26 cellular contexts compared by ENCODE assay signal in genomic region chr4:54662123-54662522, GRCh38. TPM values are rescaled to one million over a fixed set of nuclear protein-coding genes. Genes with fewer than 3 reads are reported as not detected.
DNase-seq lines count a peak whose midpoint lies in the region; ATAC-seq, FAIRE-seq and TF ChIP-seq lines count a peak whose summit lies in the region.
"Had no signal": no experiment of that assay in that cellular context is flagged by ENCODE, and none has a peak within 500 bp of the region (broad histone marks: within the 10 kb centered on the region; RNA-seq: fewer than 3 reads in every experiment).

No MANE protein-coding gene starts in this region.

- intact Hi-C loops in K562 (cut with micrococcal nuclease), result no loop called here

- CTCF ChIA-PET in AG04449 (lab: Yijun Ruan, JAX), result interaction anchor here (1.4 to 6.0 kb wide), 2 partner anchors 298 to 340 kb away, joined by 4 to 44 read pairs; no protein-coding TSS in a partner anchor
- CTCF ChIA-PET in K562 (lab: Yijun Ruan, JAX; ENCODE audit: low intra/inter-chr PET ratio), result no interaction called here
- CTCF ChIA-PET in GM10248 (lab: Yijun Ruan, JAX), result interaction anchor here (1.7 to 3.2 kb wide), 2 partner anchors 20 to 26 kb away, joined by 4 to 11 read pairs; no protein-coding TSS in a partner anchor
- CTCF ChIA-PET in activated CD4-positive, alpha-beta memory T cell treated with anti-CD3 and anti-CD28 coated beads, Interleukin-2, amount 10 ng/mL, durations not matched to agents 7 days and 5 days (lab: Charles Lee), result no interaction called here

- TF ChIP-seq CTCF in AG04449 (IDR thresholded peaks at IDR 0.05; ENCODE audit: insufficient read depth, low read length, missing control alignments), result no peak
- no peak for TF ChIP-seq CTCF in HFFc6 (IDR thresholded peaks at IDR 0.05)
- no peak for TF ChIP-seq CTCF in K562 (IDR thresholded peaks at IDR 0.05 in 2 of 3, conservative IDR thresholded peaks at IDR 0.05 in 1 of 3; ENCODE audit: insufficient read depth in 2 of 3, low read depth in 1 of 3, low read length in 3 of 3)
- TF ChIP-seq CTCF in keratinocyte (optimal IDR thresholded peaks at IDR 0.05 in 1 of 3, IDR thresholded peaks at IDR 0.05 in 1 of 3, conservative IDR thresholded peaks at IDR 0.05 in 1 of 3; ENCODE audit: extremely low read depth in 1 of 3, insufficient read depth in 2 of 3, low read length in 3 of 3), result no peak
- no peak for TF ChIP-seq CTCF in GM10248 (IDR thresholded peaks at IDR 0.05; ENCODE audit: control extremely low read depth, extremely low read depth, low read depth, missing control alignments)
- TF ChIP-seq CTCF in Peyer's patch (IDR thresholded peaks at IDR 0.05), result no peak

- H3K79me2 ChIP-seq in K562 (ENCODE audit: control insufficient read depth, insufficient read depth, low read length), result no peaks in the 10 kb centered on the region
- no peaks in the 10 kb centered on the region for H3K79me2 ChIP-seq in keratinocyte (ENCODE audit: control insufficient read depth, insufficient read depth, low read length)

- H3K9me3 Mint-ChIP-seq in HFFc6, result no peaks in the 10 kb centered on the region
- no peaks in the 10 kb centered on the region for H3K9me3 Mint-ChIP-seq in activated CD4-positive, alpha-beta memory T cell treated with anti-CD3 and anti-CD28 coated beads, Interleukin-2, amount 10 ng/mL, durations not matched to agents 7 days and 5 days

- H3K4me1 ChIP-seq in K562 (replicated peaks in 1 of 2; ENCODE audit: control insufficient read depth in 2 of 2, insufficient read depth in 2 of 2, low read length in 2 of 2), result peaks cover 5 to 21% of the 10 kb centered on the region in 2 experiments; a peak in 3 of 5 replicates
- peaks cover 37% of the 10 kb centered on the region for H3K4me1 ChIP-seq in keratinocyte (ENCODE audit: control insufficient read depth, extremely low read depth, insufficient read depth, low read length)
- H3K4me1 ChIP-seq in Peyer's patch, result peaks cover 0 to 24% (median 3%) of the 10 kb centered on the region in 4 donors

- DNase-seq in AG04449 (ENCODE audit: low read depth, low spot score), result no peak
- no peak for DNase-seq in HFFc6
- DNase-seq in K562 (ENCODE audit: extremely low read depth in 1 of 4, low spot score in 3 of 4), result no peak
- no peak for DNase-seq in keratinocyte (ENCODE audit: low read depth, low spot score)
- no peak for DNase-seq in GM10248 (ENCODE audit: extremely low spot score)
- DNase-seq in activated CD4-positive, alpha-beta memory T cell treated with anti-CD3 and anti-CD28 coated beads, Interleukin-2, amount 10 ng/mL, durations not matched to agents 7 days and 5 days, result no peak
- DNase-seq in Peyer's patch, result no peak
- no peak for DNase-seq in T-helper 1 cell
- DNase-seq: CD8-positive, alpha-beta memory T cell; DMS79 treated with DMSO at 0.1 percent for 48 hours; GF-D8; KG1; NCI-H2029; NCI-H446 treated with DMSO at 0.1 percent for 48 hours; NCI-H526; NCI-H82; NK-92 treated with Interleukin-12 subunit alpha and Interleukin-12 subunit beta, amount 100 ng/mL, for 24 hours; RPMI8226; SHP77; SW 1271 had no signal

- peaks cover 14% of the 10 kb centered on the region for H3K27me3 Mint-ChIP-seq in HFFc6 (ENCODE audit: insufficient read depth)
- peaks cover 45% of the 10 kb centered on the region for H3K27me3 Mint-ChIP-seq in activated CD4-positive, alpha-beta memory T cell treated with anti-CD3 and anti-CD28 coated beads, Interleukin-2, amount 10 ng/mL, durations not matched to agents 7 days and 5 days

- H3K4me3 Mint-ChIP-seq in HFFc6, result no peak overlapping the region
- no peak overlapping the region for H3K4me3 Mint-ChIP-seq in activated CD4-positive, alpha-beta memory T cell treated with anti-CD3 and anti-CD28 coated beads, Interleukin-2, amount 10 ng/mL, durations not matched to agents 7 days and 5 days
- H3K4me3 Mint-ChIP-seq: CD8-positive, alpha-beta memory T cell had no signal

- FAIRE-seq in K562 (lab: Jason Lieb, UNC) (no peak), keratinocyte (lab: Jason Lieb, UNC) (peak; percentile 67)
- FAIRE-seq: GM12892, HTR-8/SVneo had no signal

- H3K9ac ChIP-seq in K562 (ENCODE audit: insufficient read depth in 1 of 2, low read depth in 2 of 2, low read length in 2 of 2) (no peak overlapping the region), keratinocyte (ENCODE audit: control insufficient read depth, extremely low read depth, insufficient read depth, low read length) (no peak overlapping the region)

- POLR2A ChIA-PET in AG04449 (lab: Yijun Ruan, JAX) (interaction anchor here (0.8 to 1.4 kb wide), 6 partner anchors 26 to 298 kb away, joined by 3 to 6 read pairs (median 4); no protein-coding TSS in a partner anchor), K562 (lab: Yijun Ruan, JAX) (no interaction called here), GM10248 (lab: Yijun Ruan, JAX) (no interaction called here)
- POLR2A ChIA-PET in activated CD4-positive, alpha-beta memory T cell treated with anti-CD3 and anti-CD28 coated beads, Interleukin-2, amount 10 ng/mL, durations not matched to agents 7 days and 5 days (lab: Charles Lee), result no interaction called here

- H2AFZ ChIP-seq in K562 (ENCODE audit: low read depth, low read length) (no peak overlapping the region), keratinocyte (ENCODE audit: control insufficient read depth, low read length) (no peak overlapping the region)
- H2AFZ ChIP-seq: PC-9 had no signal

- H3K27me3 ChIP-seq in K562 (ENCODE audit: control insufficient read depth in 2 of 2, insufficient read depth in 2 of 2, low read length in 2 of 2) (peaks cover 0 to 18% of the 10 kb centered on the region in 2 experiments; a peak in 4 of 5 replicates), keratinocyte (ENCODE audit: control insufficient read depth, extremely low read depth, insufficient read depth, low read length) (peaks cover 29% of the 10 kb centered on the region), Peyer's patch (peaks cover 0 to 14% of the 10 kb centered on the region in 2 donors)

- no peak for ATAC-seq in K562
- ATAC-seq: HCT116 had no signal

- TF ChIP-seq RAD21 in K562 (CRISPR knock-in tag; conservative IDR thresholded peaks at IDR 0.05 in 1 of 2, IDR thresholded peaks at IDR 0.05 in 1 of 2), result no peak

- H3K9me1 ChIP-seq in K562 (ENCODE audit: control insufficient read depth, insufficient read depth, low read length) (no peaks in the 10 kb centered on the region), keratinocyte (ENCODE audit: control insufficient read depth, extremely low read depth, insufficient read depth, low read length) (no peaks in the 10 kb centered on the region)

- H3K4me1 Mint-ChIP-seq in HFFc6 (ENCODE audit: low read depth), result peaks cover 39% of the 10 kb centered on the region
- H3K4me1 Mint-ChIP-seq in activated CD4-positive, alpha-beta memory T cell treated with anti-CD3 and anti-CD28 coated beads, Interleukin-2, amount 10 ng/mL, durations not matched to agents 7 days and 5 days, result peaks cover 12% of the 10 kb centered on the region

- WGBS in K562 (ENCODE audit: insufficient coverage, low coverage, missing lambda C conversion rate), result 44% methylated on average over 3 of the region's 3 CpGs

- 0 out of 2 replicates have a peak overlapping the region, but pooled peaks have one; percentile 2 for H3K4me3 ChIP-seq in AG04449 (ENCODE audit: low read depth, low read length)
- H3K4me3 ChIP-seq in K562, result no peak overlapping the region
- H3K4me3 ChIP-seq in keratinocyte (ENCODE audit: control insufficient read depth in 2 of 3, extremely low read depth in 1 of 3, insufficient read depth in 2 of 3, low read depth in 1 of 3, low read length in 3 of 3), result no peak overlapping the region
- H3K4me3 ChIP-seq in Peyer's patch, result no peak overlapping the region
- H3K4me3 ChIP-seq: MG63, PC-9 had no signal

- TF ChIP-seq EP300 in K562 (IDR thresholded peaks at IDR 0.05; ENCODE audit: low read length), result no peak

- BruUV-seq in K562 (replicated peaks; lab: Mats Ljungman, UMichigan), result no TSS peak

- no peaks in the 10 kb centered on the region for H4K20me1 ChIP-seq in K562 (replicated peaks; ENCODE audit: control insufficient read depth, insufficient read depth, low read length)
- no peaks in the 10 kb centered on the region for H4K20me1 ChIP-seq in keratinocyte (ENCODE audit: control insufficient read depth, extremely low read depth, insufficient read depth, low read length)

- H3K36me3 ChIP-seq in K562 (ENCODE audit: control insufficient read depth, insufficient read depth, low read length), result no peaks in the 10 kb centered on the region
- no peaks in the 10 kb centered on the region for H3K36me3 ChIP-seq in keratinocyte (ENCODE audit: control insufficient read depth in 2 of 2, extremely low read depth in 1 of 2, insufficient read depth in 2 of 2, low read length in 2 of 2)
- no peaks in the 10 kb centered on the region for H3K36me3 ChIP-seq in Peyer's patch
- H3K36me3 ChIP-seq: MG63 had no signal

- H3K4me2 ChIP-seq in K562 (ENCODE audit: insufficient read depth, low read length) (no peak overlapping the region), keratinocyte (ENCODE audit: control insufficient read depth, extremely low read depth, insufficient read depth, low read depth, low read length) (no peak overlapping the region)
- H3K4me2 ChIP-seq: PC-9 had no signal

- dilution Hi-C loops in keratinocyte (cut with MboI; ENCODE audit: extremely low pct_ligation_motif_present, low sequenced_read_pairs), result no loop called here

- in situ Hi-C loops in K562 (cut with MboI), result no loop called here

- peak overlapping the region; percentile 22; the same call in 1 of the 2 replicates for H3K27ac Mint-ChIP-seq in HFFc6
- H3K27ac Mint-ChIP-seq in activated CD4-positive, alpha-beta memory T cell treated with anti-CD3 and anti-CD28 coated beads, Interleukin-2, amount 10 ng/mL, durations not matched to agents 7 days and 5 days, result no peak overlapping the region
- H3K27ac Mint-ChIP-seq: CD8-positive, alpha-beta memory T cell had no signal

- H3K36me3 Mint-ChIP-seq in HFFc6 (ENCODE audit: low read depth), result no peaks in the 10 kb centered on the region
- no peaks in the 10 kb centered on the region for H3K36me3 Mint-ChIP-seq in activated CD4-positive, alpha-beta memory T cell treated with anti-CD3 and anti-CD28 coated beads, Interleukin-2, amount 10 ng/mL, durations not matched to agents 7 days and 5 days (ENCODE audit: low read depth)

- H3K27ac ChIP-seq in K562 (ENCODE audit: extremely low read depth, low read depth, low read length) (no peak overlapping the region), keratinocyte (ENCODE audit: control insufficient read depth, insufficient read depth, low read length) (no peak overlapping the region), Peyer's patch (no peak overlapping the region)
- H3K27ac ChIP-seq: C4-2B, PC-9 had no signal

- TF ChIP-seq POLR2A in K562 (conservative IDR thresholded peaks at IDR 0.05) (no peak), Peyer's patch (IDR thresholded peaks at IDR 0.05) (no peak)

- no peaks in the 10 kb centered on the region for H3K9me3 ChIP-seq in K562 (replicated peaks; ENCODE audit: control insufficient read depth, insufficient read depth, low read depth, low read length)
- no peaks in the 10 kb centered on the region for H3K9me3 ChIP-seq in keratinocyte (ENCODE audit: control insufficient read depth, low read depth, low read length)
- H3K9me3 ChIP-seq in Peyer's patch, result no peaks in the 10 kb centered on the region
- H3K9me3 ChIP-seq: MG63 had no signal

RNA-seq across cellular contexts. Expression of gene KIT, which starts 4.4 kb away (rescaled TPM):
- total RNA-seq in HFFc6 (2021; fragmentation: NEBNext Ultra II Directional; extraction: Animal tissue kit (Norgen Biotek cat#: 25700)), result 1 to 10 TPM in 2 of 6 experiments, under 1 TPM in 4; 0.11 to 1.2 (median 0.26) TPM
- total RNA-seq in K562 (2011; cell fraction: chromatin; rRNA removed; ENCODE audit: low replicate concordance), result 7.9 and 10.6 TPM in 2 replicates
- total RNA-seq in K562 (2011; cell fraction: nucleolus; rRNA removed), result 3.7 and 6.7 TPM in 2 replicates
- total RNA-seq in K562 (2011; cell fraction: nucleoplasm; rRNA removed), result 6.2 and 12.4 TPM in 2 replicates
- total RNA-seq in K562 (2014; rRNA removed), result 0.33 and 0.54 TPM in 2 replicates
- 0.41 and 0.55 TPM in 2 replicates for total RNA-seq in K562 (2014; rRNA removed; fragmentation: Illumina TruSeq; extraction: Trizol)
- total RNA-seq in K562 (2015; rRNA removed; fragmentation: Illumina TruSeq; extraction: Trizol), result 1.8 and 2.0 TPM in 2 replicates
- 1.00 and 1.1 TPM in 2 replicates for total RNA-seq in K562 (2021)
- polyA plus RNA-seq in K562 (2011; rRNA removed), result 1.6 and 5.6 TPM in 2 replicates
- polyA plus RNA-seq in K562 (2011; cell fraction: cytosol; rRNA removed), result 0.96 and 1.7 TPM in 2 replicates
- polyA plus RNA-seq in K562 (2011; cell fraction: nucleus; rRNA removed), result 2.5 and 3.6 TPM in 2 replicates
- 1.6 and 2.6 TPM in 2 replicates for polyA plus RNA-seq in K562 (2012)
- 0.48 and 0.64 TPM in 2 replicates for polyA plus RNA-seq in K562 (2014; fragmentation: Illumina TruSeq; extraction: Trizol)
- under 1 TPM; 0.27 to 0.57 TPM for polyA plus RNA-seq in K562 (2014; fragmentation: Nextera tagmentation; extraction: Ambion mirVana)
- polyA plus RNA-seq in K562 (2014; rRNA removed), result 0.38 and 0.92 TPM in 2 replicates
- 5.3 and 11.8 TPM in 2 replicates for polyA minus RNA-seq in K562 (2011; rRNA and poly(A)+ RNA removed)
- 1.2 and 3.3 TPM in 2 replicates for polyA minus RNA-seq in K562 (2011; cell fraction: cytosol; rRNA and poly(A)+ RNA removed)
- 3.2 and 3.4 TPM in 2 replicates for polyA minus RNA-seq in K562 (2011; cell fraction: nucleus; rRNA and poly(A)+ RNA removed)
- polyA plus RNA-seq in keratinocyte, result 0.01 to 0.03 TPM (median 0.01 TPM) in 3 replicates
- 0.07 TPM for polyA plus RNA-seq in keratinocyte (2011; ENCODE audit: low read depth)
- 0.02 and 0.03 TPM in 2 replicates for polyA plus RNA-seq in keratinocyte (2011; cell fraction: cytosol; rRNA removed)
- 0.05 TPM in 1 of 2 replicates, not detected in the other for polyA plus RNA-seq in keratinocyte (2011; cell fraction: nucleus; rRNA removed)
- not detected in 2 replicates for polyA plus RNA-seq in keratinocyte (2012; ENCODE audit: low replicate concordance)
- not detected in 3 replicates for polyA minus RNA-seq in keratinocyte
- not detected for polyA minus RNA-seq in keratinocyte (2011; cell fraction: cytosol; rRNA and poly(A)+ RNA removed)
- polyA minus RNA-seq in keratinocyte (2011; cell fraction: nucleus; rRNA and poly(A)+ RNA removed), result not detected in 2 replicates
- total RNA-seq in activated CD4-positive, alpha-beta memory T cell treated with anti-CD3 and anti-CD28 coated beads, Interleukin-2, amount 10 ng/mL, durations not matched to agents 7 days and 5 days, result under 1 TPM; 0.65 to 0.73 TPM
- total RNA-seq in Peyer's patch, result 10 to 100 TPM in 1 of 4 donors, 1 to 10 TPM in 3; 4.4 to 21.5 (median 9.5) TPM
- total RNA-seq: PC-9 had no signal

Comparison
In these comparisons a context has a peak if more than half of its experiments do, and no peak if none do; other contexts are left out.
1. CTCF ChIA-PET loops: an anchor here in AG04449 (1.4 to 6.0 kb wide) and GM10248 (1.7 to 3.2 kb wide); none called in K562 and activated CD4-positive, alpha-beta memory T cell treated with anti-CD3 and anti-CD28 coated beads, Interleukin-2, amount 10 ng/mL, durations not matched to agents 7 days and 5 days.